In the genomic region with DNA sequence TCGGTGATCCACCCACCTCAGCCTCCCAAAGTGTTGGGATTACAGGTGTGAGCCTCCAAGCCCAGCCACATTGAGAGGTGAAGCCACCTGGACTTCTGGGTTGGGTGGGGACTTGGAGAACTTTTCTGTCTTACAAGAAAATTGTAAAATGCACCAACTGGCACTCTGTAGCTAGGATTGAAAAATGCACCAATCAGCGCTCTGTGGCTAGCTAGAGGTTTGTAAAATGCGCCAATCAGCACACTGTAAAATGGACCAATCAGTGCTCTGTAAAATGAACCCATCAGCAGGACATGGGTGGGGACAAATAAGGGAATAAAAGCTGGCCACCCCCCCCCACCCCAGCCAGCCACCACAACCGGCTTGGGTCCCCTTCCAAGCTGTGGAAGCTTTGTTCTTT, we compare ENCODE assay signal across 3 cellular contexts. TPM values are rescaled to one million over a fixed set of nuclear protein-coding genes. Genes with fewer than 3 reads are reported as not detected.
"Had no signal": no experiment of that assay in that cellular context is flagged by ENCODE, and none has a peak within 500 bp of the region (broad histone marks: within the 10 kb centered on the region; RNA-seq: fewer than 3 reads in every experiment).

No MANE protein-coding gene starts in this region.

RNA-seq across cellular contexts. Expression of gene HEYL, which starts 35.8 kb away (rescaled TPM):
- total RNA-seq: GM23248, H4, HFFc6 had no signal
- polyA plus RNA-seq: GM23248 had no signal
